In genomic region chr1:247574664-247575063, GRCh38 we compare ENCODE assay signal across 30 cellular contexts. TPM values are rescaled to one million over a fixed set of nuclear protein-coding genes. Genes with fewer than 3 reads are reported as not detected.
"Had no signal": no experiment of that assay in that cellular context is flagged by ENCODE, and none has a peak within 500 bp of the region (broad histone marks: within the 10 kb centered on the region; RNA-seq: fewer than 3 reads in every experiment).

No MANE protein-coding gene starts in this region.

- DNase-seq: dorsolateral prefrontal cortex; effector CD4-positive, alpha-beta T cell; foreskin fibroblast; gastrocnemius medialis; head of caudate nucleus; left ventricle myocardium superior; lower lobe of right lung; naive thymus-derived CD8-positive, alpha-beta T cell; nephron progenitor cell; nucleus accumbens; stimulated activated CD4-positive, alpha-beta T cell treated with anti-CD3 and anti-CD28 coated beads, Interleukin-12 subunit alpha, Interleukin-12 subunit beta, amount 100 ng/mL, for 4 hours; stimulated activated CD4-positive, alpha-beta T cell treated with anti-CD3 and anti-CD28 coated beads, Interleukin-2, amount 100 ng/mL, for 24 hours; stimulated activated CD4-positive, alpha-beta T cell treated with anti-CD3 and anti-CD28 coated beads, Interleukin-4, amount 100 ng/mL, for 24 hours; stimulated activated naive CD8-positive, alpha-beta T cell treated with anti-CD3 and anti-CD28 coated beads, Interleukin-15, Interleukin-2, amounts not matched to agents 100 U/mL and 50 U/mL, for 24 hours; substantia nigra; testis; tibial artery; upper lobe of left lung had no signal

- H3K4me3 ChIP-seq: dorsolateral prefrontal cortex, gastrocnemius medialis, lower lobe of right lung, prostate gland, right atrium auricular region, smooth muscle cell, testis, tibial artery, upper lobe of left lung had no signal

- H3K36me3 ChIP-seq: gastrocnemius medialis, lower lobe of right lung, prostate gland, right atrium auricular region, tibial artery, upper lobe of left lung had no signal

- H3K27ac ChIP-seq: dorsolateral prefrontal cortex, epithelial cell of prostate, gastrocnemius medialis, lower lobe of right lung, prostate gland, right atrium auricular region, testis, tibial artery, upper lobe of left lung had no signal

- ATAC-seq: esophagus mucosa; gastrocnemius medialis; left ventricle myocardium superior; lower lobe of right lung; naive thymus-derived CD8-positive, alpha-beta T cell; sciatic nerve; stimulated activated memory B cell treated with anti-CD40 and anti-IgM and Interleukin-4, amounts not matched to agents 10 μg/mL and 1 μg/mL and 100 μg/mL, for 72 hours; stimulated activated naive CD8-positive, alpha-beta T cell treated with anti-CD3 and anti-CD28 coated beads, Interleukin-15, Interleukin-2, amounts not matched to agents 100 U/mL and 50 U/mL, for 24 hours had no signal

- H3K9me3 ChIP-seq: gastrocnemius medialis, lower lobe of right lung, prostate gland, right atrium auricular region, testis, tibial artery, upper lobe of left lung had no signal

- H3K4me3 Mint-ChIP-seq: naive thymus-derived CD8-positive, alpha-beta T cell; nephron progenitor cell; stimulated activated memory B cell treated with anti-CD40 and anti-IgM and Interleukin-4, amounts not matched to agents 10 μg/mL and 1 μg/mL and 100 μg/mL, for 72 hours had no signal

- H3K27ac Mint-ChIP-seq: nephron progenitor cell; stimulated activated memory B cell treated with anti-CD40 and anti-IgM and Interleukin-4, amounts not matched to agents 10 μg/mL and 1 μg/mL and 100 μg/mL, for 72 hours had no signal

- H3K27me3 ChIP-seq: gastrocnemius medialis, right atrium auricular region, testis, tibial artery, upper lobe of left lung had no signal

- H3K4me1 ChIP-seq: gastrocnemius medialis, lower lobe of right lung, prostate gland, right atrium auricular region, testis, tibial artery, upper lobe of left lung had no signal

- H3K4me2 ChIP-seq: smooth muscle cell had no signal

- H3K4me1 Mint-ChIP-seq: naive thymus-derived CD8-positive, alpha-beta T cell; nephron progenitor cell; stimulated activated memory B cell treated with anti-CD40 and anti-IgM and Interleukin-4, amounts not matched to agents 10 μg/mL and 1 μg/mL and 100 μg/mL, for 72 hours had no signal

RNA-seq across cellular contexts. Expression of gene OR2G2, which starts 13.5 kb away (rescaled TPM):
- total RNA-seq: dorsolateral prefrontal cortex; esophagus mucosa; gastrocnemius medialis; glomerular endothelial cell; left ventricle myocardium superior; lower lobe of right lung; mesenteric fat pad; myocyte; naive thymus-derived CD8-positive, alpha-beta T cell; osteocyte; prostate gland; right atrium auricular region; sciatic nerve; smooth muscle cell; upper lobe of left lung had no signal
- polyA plus RNA-seq: keratinocyte; naive thymus-derived CD8-positive, alpha-beta T cell; smooth muscle cell had no signal

RNA-seq across cellular contexts. Expression of gene GCSAML, which starts 25.7 kb away (rescaled TPM):
- total RNA-seq: esophagus mucosa, glomerular endothelial cell, left ventricle myocardium superior, myocyte, osteocyte, right atrium auricular region, smooth muscle cell had no signal
- polyA plus RNA-seq: keratinocyte; naive thymus-derived CD8-positive, alpha-beta T cell; smooth muscle cell had no signal

RNA-seq across cellular contexts. Expression of gene OR2G3, which starts 30.7 kb away (rescaled TPM):
- total RNA-seq: dorsolateral prefrontal cortex; esophagus mucosa; gastrocnemius medialis; glomerular endothelial cell; left ventricle myocardium superior; lower lobe of right lung; mesenteric fat pad; myocyte; naive thymus-derived CD8-positive, alpha-beta T cell; osteocyte; prostate gland; right atrium auricular region; sciatic nerve; smooth muscle cell; testis; upper lobe of left lung had no signal
- polyA plus RNA-seq: keratinocyte; naive thymus-derived CD8-positive, alpha-beta T cell; smooth muscle cell had no signal

RNA-seq across cellular contexts. Expression of gene OR2C3, which starts 38.4 kb away (rescaled TPM):
- total RNA-seq: esophagus mucosa; gastrocnemius medialis; glomerular endothelial cell; left ventricle myocardium superior; myocyte; naive thymus-derived CD8-positive, alpha-beta T cell; osteocyte; right atrium auricular region; sciatic nerve; smooth muscle cell had no signal
- polyA plus RNA-seq: keratinocyte; naive thymus-derived CD8-positive, alpha-beta T cell; smooth muscle cell had no signal
